Comparison of ENCODE assay signal across 10 cellular contexts in genomic region chr17:78323821-78324390, GRCh38. TPM values are rescaled to one million over a fixed set of nuclear protein-coding genes. Genes with fewer than 3 reads are reported as not detected.
DNase-seq lines count a peak whose midpoint lies in the region; ATAC-seq, FAIRE-seq and TF ChIP-seq lines count a peak whose summit lies in the region.
"Had no signal": no experiment of that assay in that cellular context is flagged by ENCODE, and none has a peak within 500 bp of the region (broad histone marks: within the 10 kb centered on the region; RNA-seq: fewer than 3 reads in every experiment).

No MANE protein-coding gene starts in this region.

- H3K9me3 Mint-ChIP-seq in CD4-positive, alpha-beta memory T cell = no peaks in the 10 kb centered on the region

- H4K20me1 ChIP-seq in endothelial cell of umbilical vein (replicated peaks; ENCODE audit: control insufficient read depth, extremely low read depth, insufficient read depth, low read length) = no peaks in the 10 kb centered on the region

- CTCF ChIA-PET in CD4-positive, alpha-beta memory T cell (lab: Charles Lee; ENCODE audit: partially characterized antibody) = interaction anchor here (1.2 kb wide), 1 partner anchor 99 kb away, joined by 3 read pairs; no protein-coding TSS in a partner anchor
- CTCF ChIA-PET in Panc1 (lab: Charles Lee) = interaction anchor here (0.7 kb wide), 1 partner anchor 19 kb away, joined by 9 read pairs; no protein-coding TSS in a partner anchor
- CTCF ChIA-PET in endothelial cell of umbilical vein (lab: Charles Lee) = interaction anchor here (1.0 to 2.6 kb wide), 5 partner anchors 10 to 98 kb away, joined by 3 to 17 read pairs (median 6); no protein-coding TSS in a partner anchor

- dilution Hi-C loops in endothelial cell of umbilical vein (cut with MboI; ENCODE audit: extremely low pct_ligation_motif_present, low sequenced_read_pairs) = no loop called here

- H3K36me3 ChIP-seq in CD4-positive, alpha-beta memory T cell (ENCODE audit: insufficient read depth, low read length) = no peaks in the 10 kb centered on the region
- H3K36me3 ChIP-seq in Panc1 (ENCODE audit: control insufficient read depth, insufficient read depth, low read length) (no peaks in the 10 kb centered on the region), endothelial cell of umbilical vein (ENCODE audit: control insufficient read depth in 2 of 2, extremely low read depth in 1 of 2, insufficient read depth in 2 of 2, low read length in 2 of 2) (no peaks in the 10 kb centered on the region), psoas muscle (ENCODE audit: insufficient read depth in 1 of 2, low read depth in 1 of 2) (no peaks in the 10 kb centered on the region)

- H3K4me1 Mint-ChIP-seq in CD4-positive, alpha-beta memory T cell = peaks cover 11 to 24% (median 14%) of the 10 kb centered on the region in 4 donors

- H3K4me2 ChIP-seq in endothelial cell of umbilical vein (ENCODE audit: insufficient read depth, low read length) = peak overlapping the region; percentile 0

- no TSS peak for BruUV-seq in Panc1 (replicated peaks; lab: Mats Ljungman, UMichigan)
- no TSS peak for BruUV-seq in endothelial cell of umbilical vein (replicated peaks; lab: Mats Ljungman, UMichigan)

- H3K36me3 Mint-ChIP-seq in CD4-positive, alpha-beta memory T cell = no peaks in the 10 kb centered on the region

- no peak for TF ChIP-seq POLR2A in endothelial cell of umbilical vein (IDR thresholded peaks at IDR 0.05; ENCODE audit: low read depth, low read length)

- no peak for ATAC-seq in Panc1
- no peak for ATAC-seq in psoas muscle
- no peak for ATAC-seq in HG02759 (IDR thresholded peaks at IDR 0.05; ENCODE audit: unreplicated experiment)
- no peak for ATAC-seq in HG03521 (IDR thresholded peaks at IDR 0.05; ENCODE audit: unreplicated experiment)

- TF ChIP-seq CTCF in Panc1 (IDR thresholded peaks at IDR 0.05) (no peak), endothelial cell of umbilical vein (IDR thresholded peaks at IDR 0.05; ENCODE audit: extremely low read depth in 1 of 2, insufficient read depth in 1 of 2, low read depth in 1 of 2, low read length in 2 of 2) (no peak), psoas muscle (IDR thresholded peaks at IDR 0.05) (no peak), D721Med (IDR thresholded peaks at IDR 0.05; ENCODE audit: insufficient read depth, missing control alignments) (no peak)

- H3K9ac ChIP-seq in endothelial cell of umbilical vein (replicated peaks; ENCODE audit: extremely low read depth, insufficient read depth, low read length) = peak overlapping the region; percentile 69

- intact Hi-C loops in CD4-positive, alpha-beta memory T cell (cut with micrococcal nuclease) = no loop called here
- intact Hi-C loops in Panc1 (cut with micrococcal nuclease; ENCODE audit: unreplicated experiment) = no loop called here
- intact Hi-C loops in endothelial cell of umbilical vein (cut with micrococcal nuclease) = loop anchor here (1.0 kb wide), 3 partner anchors 9 to 36 kb away; partner anchors contain the start of gene SOCS3
- intact Hi-C loops in psoas muscle (cut with DNase I) = no loop called here

- no peak overlapping the region for H3K4me3 ChIP-seq in CD4-positive, alpha-beta memory T cell (ENCODE audit: low read length in 2 of 2)
- H3K4me3 ChIP-seq in Panc1 (ENCODE audit: low read depth in 2 of 2, low read length in 2 of 2) (no peak overlapping the region), endothelial cell of umbilical vein (replicated peaks in 1 of 3; ENCODE audit: insufficient read depth in 1 of 3, low read depth in 1 of 3, low read length in 3 of 3) (no peak overlapping the region), psoas muscle (no peak overlapping the region)

- peaks cover 19% of the 10 kb centered on the region for H3K4me1 ChIP-seq in CD4-positive, alpha-beta memory T cell (ENCODE audit: insufficient read depth, low read length)
- H3K4me1 ChIP-seq in Panc1 (ENCODE audit: control insufficient read depth, insufficient read depth, low read length) (peaks cover 20% of the 10 kb centered on the region), endothelial cell of umbilical vein (ENCODE audit: control insufficient read depth, extremely low read depth, insufficient read depth, low read length) (peaks cover 28% of the 10 kb centered on the region), psoas muscle (peaks cover 11% of the 10 kb centered on the region)

- WGBS in psoas muscle, 3 donors = 38 to 46% (median 40%) methylated on average over 7 of the region's 7 CpGs

- H3K27ac ChIP-seq in CD4-positive, alpha-beta memory T cell (ENCODE audit: low read depth, low read length) = no peak overlapping the region
- H3K27ac ChIP-seq in Panc1 (ENCODE audit: low read length) (peak overlapping the region; percentile 54), endothelial cell of umbilical vein (ENCODE audit: insufficient read depth, low read depth, low read length) (peak overlapping the region; percentile 90), psoas muscle (peak overlapping the region; percentile 54)

- no peak for DNase-seq in CD4-positive, alpha-beta memory T cell
- DNase-seq in Panc1 (ENCODE audit: low read depth, low spot score) (no peak), endothelial cell of umbilical vein (ENCODE audit: low read depth, low spot score) (no peak), psoas muscle (no peak), medulla oblongata (ENCODE audit: extremely low spot score) (no peak), D721Med (ENCODE audit: insufficient read length, low spot score) (no peak)
- DNase-seq: glutamatergic neuron, small intestine had no signal

- peak overlapping the region; percentile 0 for H2AFZ ChIP-seq in endothelial cell of umbilical vein (ENCODE audit: low read depth, low read length)

- in situ Hi-C loops in Panc1 (cut with HindIII; ENCODE audit: low pct_unique_long_range_greater_than_20kb, low sequenced_read_pairs) = no loop called here

- H3K27me3 Mint-ChIP-seq in CD4-positive, alpha-beta memory T cell = no peaks in the 10 kb centered on the region

- no peaks in the 10 kb centered on the region for H3K9me1 ChIP-seq in endothelial cell of umbilical vein (replicated peaks; ENCODE audit: control insufficient read depth, extremely low read depth, insufficient read depth, low read length)

- peak overlapping the region in 5 of 7 donors; percentile 68 to 93 (median 89) for H3K27ac Mint-ChIP-seq in CD4-positive, alpha-beta memory T cell

- peak overlapping the region in 5 of 8 donors; percentile 39 to 73 (median 65) for H3K4me3 Mint-ChIP-seq in CD4-positive, alpha-beta memory T cell

- POLR2A ChIA-PET in CD4-positive, alpha-beta memory T cell (lab: Charles Lee; ENCODE audit: partially characterized antibody) = interaction anchor here (1.2 to 3.3 kb wide), 2 partner anchors 18 to 32 kb away, joined by 4 to 15 read pairs; no protein-coding TSS in a partner anchor
- POLR2A ChIA-PET in Panc1 (lab: Charles Lee) (no interaction called here), endothelial cell of umbilical vein (lab: Charles Lee) (interaction anchor here (0.7 to 1.5 kb wide), 5 partner anchors 18 to 36 kb away, joined by 4 to 11 read pairs (median 6); partner anchors contain the start of gene SOCS3)

- no peaks in the 10 kb centered on the region for H3K79me2 ChIP-seq in endothelial cell of umbilical vein (ENCODE audit: control insufficient read depth, insufficient read depth, low read length)

- H3K27me3 ChIP-seq in CD4-positive, alpha-beta memory T cell (ENCODE audit: insufficient read depth, low read length) = no peaks in the 10 kb centered on the region
- H3K27me3 ChIP-seq in Panc1 (ENCODE audit: control insufficient read depth, insufficient read depth, low read length) = no peaks in the 10 kb centered on the region
- no peaks in the 10 kb centered on the region for H3K27me3 ChIP-seq in endothelial cell of umbilical vein (ENCODE audit: control insufficient read depth in 2 of 2, insufficient read depth in 2 of 2, low read length in 2 of 2)
- H3K27me3 ChIP-seq in psoas muscle (ENCODE audit: insufficient read depth in 3 of 3, low read length in 2 of 3) = no peaks in the 10 kb centered on the region

- no peaks in the 10 kb centered on the region for H3K9me3 ChIP-seq in CD4-positive, alpha-beta memory T cell (ENCODE audit: control insufficient read depth in 1 of 2, low read length in 2 of 2)
- H3K9me3 ChIP-seq in Panc1 (ENCODE audit: control insufficient read depth, insufficient read depth, low read depth, low read length) (no peaks in the 10 kb centered on the region), endothelial cell of umbilical vein (replicated peaks; ENCODE audit: control insufficient read depth, insufficient read depth, low read length) (no peaks in the 10 kb centered on the region), psoas muscle (no peaks in the 10 kb centered on the region)

- FAIRE-seq in endothelial cell of umbilical vein (lab: Jason Lieb, UNC) (peak; percentile 38), D721Med (lab: Jason Lieb, UNC) (no peak)
- FAIRE-seq: small intestine had no signal

RNA-seq across cellular contexts. Expression of gene SOCS3, which starts 36.0 kb away (rescaled TPM):
- 1 to 10 TPM; 7.5 to 8.4 TPM for total RNA-seq in CD4-positive, alpha-beta memory T cell
- polyA plus RNA-seq in CD4-positive, alpha-beta memory T cell = 100 to 1,000 TPM in 1 of 2 donors, 10 to 100 TPM in 1; 60.8 to 220 TPM
- total RNA-seq in Panc1 (2021; ENCODE audit: unreplicated experiment) (53.1 TPM), endothelial cell of umbilical vein (13.6 and 14.3 TPM in 2 replicates), psoas muscle (10 to 100 TPM in 3 of 4 donors, 1 to 10 TPM in 1; 8.5 to 43.5 (median 23.6) TPM)
- polyA plus RNA-seq in Panc1 (2012; ENCODE audit: insufficient read length) = 30.5 TPM
- polyA plus RNA-seq in endothelial cell of umbilical vein (6.2 and 6.6 TPM in 2 replicates), psoas muscle (10 to 100 TPM in 1 of 3 donors, 1 to 10 TPM in 2; 5.3 to 24.4 (median 7.5) TPM)
- polyA plus RNA-seq in endothelial cell of umbilical vein (2011; cell fraction: cytosol; rRNA removed) = 5.3 and 7.9 TPM in 2 replicates
- polyA plus RNA-seq in endothelial cell of umbilical vein (2011; cell fraction: nucleus; rRNA removed) = 15.2 and 19.0 TPM in 2 replicates
- 12.2 and 14.3 TPM in 2 replicates for polyA plus RNA-seq in endothelial cell of umbilical vein (2012)
- 7.8 and 10.9 TPM in 2 replicates for polyA minus RNA-seq in endothelial cell of umbilical vein
- polyA minus RNA-seq in endothelial cell of umbilical vein (2011; cell fraction: cytosol; rRNA and poly(A)+ RNA removed) = 31.0 TPM
- 7.3 and 17.4 TPM in 2 replicates for polyA minus RNA-seq in endothelial cell of umbilical vein (2011; cell fraction: nucleus; rRNA and poly(A)+ RNA removed)

RNA-seq across cellular contexts. Expression of gene PGS1, which starts 54.5 kb away (rescaled TPM):
- 10 to 100 TPM; 84.4 to 84.8 TPM for total RNA-seq in CD4-positive, alpha-beta memory T cell
- polyA plus RNA-seq in CD4-positive, alpha-beta memory T cell = 10 to 100 TPM; 33.9 to 36.6 TPM
- total RNA-seq in Panc1 (2021; ENCODE audit: unreplicated experiment) (47.5 TPM), endothelial cell of umbilical vein (55.6 and 66.0 TPM in 2 replicates), psoas muscle (10 to 100 TPM; 15.0 to 24.2 (median 20.3) TPM)
- polyA plus RNA-seq in Panc1 (2012; ENCODE audit: insufficient read length) = 40.3 TPM
- polyA plus RNA-seq in endothelial cell of umbilical vein (48.4 and 50.8 TPM in 2 replicates), psoas muscle (10 to 100 TPM; 10.2 to 16.3 (median 15.5) TPM)
- 28.4 and 36.1 TPM in 2 replicates for polyA plus RNA-seq in endothelial cell of umbilical vein (2011; cell fraction: cytosol; rRNA removed)
- 195 and 203 TPM in 2 replicates for polyA plus RNA-seq in endothelial cell of umbilical vein (2011; cell fraction: nucleus; rRNA removed)
- polyA plus RNA-seq in endothelial cell of umbilical vein (2012) = 30.2 and 34.0 TPM in 2 replicates
- polyA minus RNA-seq in endothelial cell of umbilical vein = 62.5 and 77.9 TPM in 2 replicates
- polyA minus RNA-seq in endothelial cell of umbilical vein (2011; cell fraction: cytosol; rRNA and poly(A)+ RNA removed) = 31.2 TPM
- 72.4 and 73.4 TPM in 2 replicates for polyA minus RNA-seq in endothelial cell of umbilical vein (2011; cell fraction: nucleus; rRNA and poly(A)+ RNA removed)
